Comparison of ENCODE assay signal across 1 cellular context in the genomic region with DNA sequence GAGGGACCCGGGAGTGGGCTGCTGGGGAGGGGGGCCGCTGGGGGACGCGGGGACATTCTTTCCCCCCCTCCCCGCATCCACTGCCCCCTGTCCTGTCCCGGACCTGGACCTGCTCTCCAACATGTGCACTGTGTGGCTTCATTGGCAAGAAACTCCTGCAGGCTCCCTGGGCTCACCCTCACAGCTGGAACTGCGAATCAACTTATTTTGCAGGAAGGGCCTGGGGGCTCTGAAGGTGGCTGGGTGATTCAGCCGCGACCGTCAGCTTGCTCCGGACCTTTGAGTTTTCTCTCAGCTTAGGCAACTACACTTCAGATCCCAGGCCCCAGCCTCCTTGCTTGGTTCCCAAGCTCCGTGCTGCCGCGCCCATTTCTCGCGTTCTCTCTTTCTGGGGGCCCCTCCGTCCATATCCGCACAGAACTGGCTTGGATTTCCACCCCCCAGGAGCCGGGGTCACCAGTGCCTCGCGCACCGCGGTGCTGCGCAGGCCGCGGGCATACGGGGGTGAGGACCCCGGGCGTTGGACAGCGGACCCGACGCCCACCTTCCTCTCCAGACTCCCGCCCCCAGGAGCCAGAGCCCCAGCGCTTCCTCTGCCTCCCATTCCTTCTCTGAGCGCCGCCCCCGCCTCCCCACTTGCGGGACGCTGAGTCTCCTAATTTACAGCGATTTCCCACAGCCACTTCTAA.
A peak's percentile ranks its signal among the peaks of the same experiment; 100 is the strongest.
TF ChIP-seq lines count a peak whose summit lies in the region.

No MANE protein-coding gene starts in this region.

TF ChIP-seq in SK-N-SH, 30 proteins besides CTCF, POLR2A, EP300 and RAD21 (continued from another document):
- TF ChIP-seq, protein P1, sequence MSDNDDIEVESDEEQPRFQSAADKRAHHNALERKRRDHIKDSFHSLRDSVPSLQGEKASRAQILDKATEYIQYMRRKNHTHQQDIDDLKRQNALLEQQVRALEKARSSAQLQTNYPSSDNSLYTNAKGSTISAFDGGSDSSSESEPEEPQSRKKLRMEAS (IDR thresholded peaks at IDR 0.05; ENCODE audit: low read depth), result peak; percentile 0; the same call in 1 of the 2 replicates
TF ChIP-seq in SK-N-SH: peak in this region for 1.
